14 cellular contexts compared by ENCODE assay signal in the genomic region with DNA sequence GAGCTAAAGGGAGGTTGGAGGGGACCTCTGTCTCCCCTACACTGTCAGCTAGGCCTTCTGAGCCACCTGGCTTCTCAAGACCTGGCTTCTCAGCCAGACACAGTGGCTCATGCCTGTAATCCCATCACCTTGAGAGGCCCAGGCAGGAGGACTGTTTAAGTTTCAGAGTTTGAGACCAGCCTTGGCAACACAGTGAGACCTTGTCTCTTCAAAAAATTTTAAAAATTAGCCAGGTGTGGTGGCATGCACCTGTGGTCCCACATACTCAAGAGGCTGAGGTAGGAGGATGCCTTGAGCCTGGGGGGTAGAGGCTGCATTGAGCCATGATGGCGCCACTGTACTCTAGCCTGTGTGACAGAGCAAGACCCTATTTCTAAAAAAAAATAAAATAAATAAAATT. TPM values are rescaled to one million over a fixed set of nuclear protein-coding genes. Genes with fewer than 3 reads are reported as not detected.
A peak's percentile ranks its signal among the peaks of the same experiment; 100 is the strongest.
DNase-seq lines count a peak whose midpoint lies in the region; ATAC-seq and TF ChIP-seq lines count a peak whose summit lies in the region.
"Had no signal": no experiment of that assay in that cellular context is flagged by ENCODE, and none has a peak within 500 bp of the region (broad histone marks: within the 10 kb centered on the region; RNA-seq: fewer than 3 reads in every experiment).

No MANE protein-coding gene starts in this region.

- H3K27me3 ChIP-seq in vagina: no peaks in the 10 kb centered on the region
- H3K27me3 ChIP-seq: esophagus squamous epithelium, ovary had no signal

- H3K36me3 Mint-ChIP-seq in activated T-cell treated with anti-CD3 and anti-CD28 coated beads, Interleukin-2, amount 50 U/mL, for 24 hours (ENCODE audit: low read depth): peaks cover 12% of the 10 kb centered on the region
- H3K36me3 Mint-ChIP-seq in WTC11 (no peaks in the 10 kb centered on the region; the same call in 1 of the 2 replicates), endothelial cell (ENCODE audit: low read depth, unreplicated experiment) (peaks cover 6% of the 10 kb centered on the region)
- H3K36me3 Mint-ChIP-seq in stimulated activated memory B cell treated with anti-CD40 and anti-IgM and Interleukin-4, amounts not matched to agents 10 μg/mL and 1 μg/mL and 100 μg/mL, for 72 hours: peaks cover 14% of the 10 kb centered on the region

- CTCF ChIA-PET in WTC11 (lab: Charles Lee): interaction anchor here (1.0 kb wide), 1 partner anchor 10 kb away, joined by 3 read pairs; no protein-coding TSS in a partner anchor

- H3K4me1 ChIP-seq in vagina: peaks cover 41% of the 10 kb centered on the region

- intact Hi-C loops in vagina (cut with DNase I): no loop called here

- TF ChIP-seq CTCF in WTC11 (IDR thresholded peaks at IDR 0.05) (no peak), endothelial cell (IDR thresholded peaks at IDR 0.05; ENCODE audit: unreplicated experiment) (no peak), vagina (IDR thresholded peaks at IDR 0.05) (no peak)

- H3K9me3 Mint-ChIP-seq in activated T-cell treated with anti-CD3 and anti-CD28 coated beads, Interleukin-2, amount 50 U/mL, for 24 hours: no peaks in the 10 kb centered on the region
- H3K9me3 Mint-ChIP-seq in WTC11 (no peaks in the 10 kb centered on the region), endothelial cell (ENCODE audit: unreplicated experiment) (no peaks in the 10 kb centered on the region)
- no peaks in the 10 kb centered on the region for H3K9me3 Mint-ChIP-seq in stimulated activated memory B cell treated with anti-CD40 and anti-IgM and Interleukin-4, amounts not matched to agents 10 μg/mL and 1 μg/mL and 100 μg/mL, for 72 hours

- peak overlapping the region; percentile 88 for H3K27ac Mint-ChIP-seq in activated T-cell treated with anti-CD3 and anti-CD28 coated beads, Interleukin-2, amount 50 U/mL, for 24 hours
- peak overlapping the region; percentile 69 for H3K27ac Mint-ChIP-seq in WTC11
- peak overlapping the region; percentile 3 for H3K27ac Mint-ChIP-seq in endothelial cell (ENCODE audit: unreplicated experiment)
- peak overlapping the region; percentile 75 for H3K27ac Mint-ChIP-seq in stimulated activated memory B cell treated with anti-CD40 and anti-IgM and Interleukin-4, amounts not matched to agents 10 μg/mL and 1 μg/mL and 100 μg/mL, for 72 hours

- no peaks in the 10 kb centered on the region for H3K36me3 ChIP-seq in vagina
- H3K36me3 ChIP-seq: esophagus squamous epithelium, ovary had no signal

- H3K4me1 Mint-ChIP-seq in activated T-cell treated with anti-CD3 and anti-CD28 coated beads, Interleukin-2, amount 50 U/mL, for 24 hours (ENCODE audit: low read depth): peaks cover 92% of the 10 kb centered on the region
- H3K4me1 Mint-ChIP-seq in WTC11: peaks cover 79% of the 10 kb centered on the region
- H3K4me1 Mint-ChIP-seq in endothelial cell (ENCODE audit: unreplicated experiment): peaks cover 59% of the 10 kb centered on the region
- H3K4me1 Mint-ChIP-seq in stimulated activated memory B cell treated with anti-CD40 and anti-IgM and Interleukin-4, amounts not matched to agents 10 μg/mL and 1 μg/mL and 100 μg/mL, for 72 hours: peaks cover 69% of the 10 kb centered on the region

- peak overlapping the region; percentile 26 for H3K4me3 Mint-ChIP-seq in activated T-cell treated with anti-CD3 and anti-CD28 coated beads, Interleukin-2, amount 50 U/mL, for 24 hours
- no peak overlapping the region for H3K4me3 Mint-ChIP-seq in WTC11
- no peak overlapping the region for H3K4me3 Mint-ChIP-seq in endothelial cell (ENCODE audit: unreplicated experiment)
- H3K4me3 Mint-ChIP-seq in stimulated activated memory B cell treated with anti-CD40 and anti-IgM and Interleukin-4, amounts not matched to agents 10 μg/mL and 1 μg/mL and 100 μg/mL, for 72 hours: no peak overlapping the region

- no peaks in the 10 kb centered on the region for H3K9me3 ChIP-seq in vagina
- H3K9me3 ChIP-seq: esophagus squamous epithelium, ovary had no signal

- POLR2A ChIA-PET in WTC11 (lab: Charles Lee): no interaction called here

- TF ChIP-seq POLR2A in vagina (IDR thresholded peaks at IDR 0.05): no peak

- ATAC-seq in WTC11: no peak
- no peak for ATAC-seq in stimulated activated memory B cell treated with anti-CD40 and anti-IgM and Interleukin-4, amounts not matched to agents 10 μg/mL and 1 μg/mL and 100 μg/mL, for 72 hours

- H3K27ac ChIP-seq in vagina: no peak overlapping the region
- H3K27ac ChIP-seq: ovary had no signal

- H3K27me3 Mint-ChIP-seq in activated T-cell treated with anti-CD3 and anti-CD28 coated beads, Interleukin-2, amount 50 U/mL, for 24 hours: no peaks in the 10 kb centered on the region
- H3K27me3 Mint-ChIP-seq in WTC11 (ENCODE audit: low read depth) (no peaks in the 10 kb centered on the region), endothelial cell (ENCODE audit: unreplicated experiment) (peaks cover 1% of the 10 kb centered on the region)
- H3K27me3 Mint-ChIP-seq in stimulated activated memory B cell treated with anti-CD40 and anti-IgM and Interleukin-4, amounts not matched to agents 10 μg/mL and 1 μg/mL and 100 μg/mL, for 72 hours: no peaks in the 10 kb centered on the region

- DNase-seq in activated T-cell treated with anti-CD3 and anti-CD28 coated beads, Interleukin-2, amount 50 U/mL, for 24 hours: no peak
- no peak for DNase-seq in activated T-cell treated with anti-CD3 and anti-CD28 coated beads for 4 hours
- DNase-seq in WTC11 (ENCODE audit: low spot score): no peak
- DNase-seq in endothelial cell (ENCODE audit: low spot score): no peak
- no peak for DNase-seq in stimulated activated CD4-positive, alpha-beta T cell treated with anti-CD3 and anti-CD28 coated beads, Interleukin-2, amount 100 ng/mL, for 48 hours
- DNase-seq in vagina (ENCODE audit: extremely low spot score in 2 of 2): no peak
- DNase-seq in dermis blood vessel endothelial cell: no peak
- DNase-seq: DMS153, esophagus squamous epithelium, NCI-H2029 treated with DMSO at 0.1 percent for 48 hours, NCI-H82, ovary, SIG-M5 had no signal

- H3K4me3 ChIP-seq in vagina: no peak overlapping the region
- H3K4me3 ChIP-seq: esophagus squamous epithelium, ovary had no signal

TF ChIP-seq in WTC11, 78 proteins besides CTCF, POLR2A, EP300 and RAD21:
- TF ChIP-seq USF2 (CRISPR knock-in tag; IDR thresholded peaks at IDR 0.05): no peak

RNA-seq across cellular contexts. Expression of gene PIP4K2A, which starts 33.1 kb away (rescaled TPM):
- total RNA-seq in WTC11 (2021) (37.8 to 47.5 TPM (median 44.5 TPM) in 3 replicates), endothelial cell (ENCODE audit: unreplicated experiment) (110 TPM), vagina (20.6 TPM), dermis blood vessel endothelial cell (40.1 and 44.2 TPM in 2 replicates)

Comparison
In these comparisons a context has a peak if more than half of its experiments do, and no peak if none do; other contexts are left out.
1. H3K27ac Mint-ChIP-seq: peak in every context shown above with its lines; median percentile 88 in activated T-cell treated with anti-CD3 and anti-CD28 coated beads, Interleukin-2, amount 50 U/mL, for 24 hours; 75 in stimulated activated memory B cell treated with anti-CD40 and anti-IgM and Interleukin-4, amounts not matched to agents 10 μg/mL and 1 μg/mL and 100 μg/mL, for 72 hours; 69 in WTC11; 3 in endothelial cell.